In genomic region chr7:7739718-7740355, GRCh38 we compare ENCODE assay signal across 17 cellular contexts. TPM values are rescaled to one million over a fixed set of nuclear protein-coding genes. Genes with fewer than 3 reads are reported as not detected.
A peak's percentile ranks its signal among the peaks of the same experiment; 100 is the strongest.
DNase-seq lines count a peak whose midpoint lies in the region; ATAC-seq, FAIRE-seq and TF ChIP-seq lines count a peak whose summit lies in the region.
"Had no signal": no experiment of that assay in that cellular context is flagged by ENCODE, and none has a peak within 500 bp of the region (broad histone marks: within the 10 kb centered on the region; RNA-seq: fewer than 3 reads in every experiment).

No MANE protein-coding gene starts in this region.

- no peak for TF ChIP-seq RAD21 in A549 (conservative IDR thresholded peaks at IDR 0.05 in 1 of 2, IDR thresholded peaks at IDR 0.05 in 1 of 2)

- H3K4me3 ChIP-seq in A549: no peak overlapping the region
- H3K4me3 ChIP-seq in bronchial epithelial cell (ENCODE audit: low read depth, low read length): no peak overlapping the region
- H3K4me3 ChIP-seq: esophagus squamous epithelium, mucosa of descending colon, PC-9, skin epidermis had no signal

- no peak for TF ChIP-seq EP300 in A549 (IDR thresholded peaks at IDR 0.05)

- DNase-seq in A549 (ENCODE audit: low read depth in 1 of 2, low spot score in 1 of 2) (no peak), bronchial epithelial cell (ENCODE audit: low read depth) (peak; percentile 17), SW480 (ENCODE audit: low spot score) (no peak)
- DNase-seq: dermis blood vessel endothelial cell, esophagus squamous epithelium, kidney, mucosa of descending colon, MV-4-11, NCI-H345, PC-9 had no signal

- no peak for TF ChIP-seq CTCF in A549 (IDR thresholded peaks at IDR 0.05)
- TF ChIP-seq CTCF in bronchial epithelial cell (IDR thresholded peaks at IDR 0.05; ENCODE audit: insufficient read depth, low read length, severe bottlenecking): no peak

- H3K27me3 ChIP-seq in bronchial epithelial cell (ENCODE audit: control insufficient read depth, insufficient read depth, low read length): no peaks in the 10 kb centered on the region
- H3K27me3 ChIP-seq: esophagus squamous epithelium had no signal

- H3K4me1 ChIP-seq in A549: peaks cover 11% of the 10 kb centered on the region; the same call in 2 of the 3 replicates
- H3K4me1 ChIP-seq: esophagus squamous epithelium had no signal

- CTCF ChIA-PET in A549 (lab: Yijun Ruan, JAX): interaction anchor here (0.5 to 1.8 kb wide), 3 partner anchors 11 to 153 kb away, joined by 3 to 4 read pairs (median 4); no protein-coding TSS in a partner anchor

- H3K9me3 ChIP-seq in A549: no peaks in the 10 kb centered on the region
- H3K9me3 ChIP-seq: esophagus squamous epithelium, mucosa of descending colon had no signal

- no peak overlapping the region for H3K27ac ChIP-seq in A549
- H3K27ac ChIP-seq: esophagus squamous epithelium, PC-9, skin epidermis had no signal

- WGBS in A549 (ENCODE audit: missing lambda C conversion rate): 88% methylated on average over 3 of the region's 3 CpGs

- POLR2A ChIA-PET in A549 (lab: Yijun Ruan, JAX): no interaction called here

- TF ChIP-seq POLR2A in A549 (IDR thresholded peaks at IDR 0.05; ENCODE audit: low read length): no peak

- ATAC-seq in A549 (no peak), GM18520 (IDR thresholded peaks at IDR 0.05; ENCODE audit: unreplicated experiment) (peak; percentile 19), HG03066 (IDR thresholded peaks at IDR 0.05; ENCODE audit: low read depth, unreplicated experiment) (peak; percentile 44), GM21367 (IDR thresholded peaks at IDR 0.05; ENCODE audit: unreplicated experiment) (no peak), GM21447 (IDR thresholded peaks at IDR 0.05; ENCODE audit: unreplicated experiment) (no peak)
- ATAC-seq in activated CD4-positive, CD25-positive, alpha-beta regulatory T cell treated with anti-CD3 and anti-CD28 coated beads, Interleukin-2, amount 50 U/mL, for 24 hours: no peak
- ATAC-seq: mucosa of descending colon; stimulated activated effector memory CD8-positive, alpha-beta T cell treated with anti-CD3 and anti-CD28 coated beads, Interleukin-12 subunit alpha, Interleukin-12 subunit beta, amount 100 ng/mL, for 72 hours had no signal

- FAIRE-seq in A549 (lab: Jason Lieb, UNC) (no peak), bronchial epithelial cell (lab: Jason Lieb, UNC) (no peak)
- FAIRE-seq: kidney had no signal

- no peak overlapping the region for H3K4me2 ChIP-seq in A549
- H3K4me2 ChIP-seq: PC-9 had no signal

- H3K36me3 ChIP-seq in bronchial epithelial cell (ENCODE audit: control insufficient read depth, insufficient read depth, low read length): no peaks in the 10 kb centered on the region
- H3K36me3 ChIP-seq: esophagus squamous epithelium had no signal

TF ChIP-seq in A549, 52 proteins besides CTCF, POLR2A, EP300 and RAD21:
- no peak for TF ChIP-seq HES2 (IDR thresholded peaks at IDR 0.05)
- TF ChIP-seq CBX8 (IDR thresholded peaks at IDR 0.05): no peak
- TF ChIP-seq PHF8 (IDR thresholded peaks at IDR 0.05; ENCODE audit: borderline replicate concordance, low read depth): no peak
- TF ChIP-seq HOXB5 (CRISPR knock-in tag; IDR thresholded peaks at IDR 0.05): no peak
- peak; percentile 35 for TF ChIP-seq MAFK (IDR thresholded peaks at IDR 0.05; ENCODE audit: partially characterized antibody)
- TF ChIP-seq ZSCAN20 (CRISPR knock-in tag; IDR thresholded peaks at IDR 0.05): no peak
- no peak for TF ChIP-seq FOSB (CRISPR knock-in tag; IDR thresholded peaks at IDR 0.05)

RNA-seq across cellular contexts. Expression of gene RPA3, which starts 21.4 kb away (rescaled TPM):
- 103 and 129 TPM in 2 replicates for polyA plus RNA-seq in A549 (2011; rRNA removed)
- polyA plus RNA-seq in A549 (2012; cell fraction: cytosol; rRNA removed): 44.6 and 62.1 TPM in 2 replicates
- 14.1 and 25.3 TPM in 2 replicates for polyA plus RNA-seq in A549 (2012; cell fraction: nucleus; rRNA removed)
- 95.1 to 101 TPM (median 97.2 TPM) in 3 replicates for polyA plus RNA-seq in A549 (2017; fragmentation: RNase III; extraction: RNeasy Plus Mini Kit Qiagen cat#74134 plus additional on column Dnase treatment)
- 6.9 and 9.2 TPM in 2 replicates for polyA minus RNA-seq in A549 (2011; rRNA and poly(A)+ RNA removed)
- total RNA-seq in bronchial epithelial cell: 18.2 and 18.7 TPM in 2 replicates

Comparison
In these comparisons a context has a peak if more than half of its experiments do, and no peak if none do; other contexts are left out.
1. ATAC-seq: peak in GM18520 (single experiment) and HG03066 (single experiment); none in A549 (0 of 2), GM21367 (single experiment), activated CD4-positive, CD25-positive, alpha-beta regulatory T cell treated with anti-CD3 and anti-CD28 coated beads, Interleukin-2, amount 50 U/mL, for 24 hours (0 of 2) and GM21447 (single experiment).